8 cellular contexts compared by ENCODE assay signal in the genomic region with DNA sequence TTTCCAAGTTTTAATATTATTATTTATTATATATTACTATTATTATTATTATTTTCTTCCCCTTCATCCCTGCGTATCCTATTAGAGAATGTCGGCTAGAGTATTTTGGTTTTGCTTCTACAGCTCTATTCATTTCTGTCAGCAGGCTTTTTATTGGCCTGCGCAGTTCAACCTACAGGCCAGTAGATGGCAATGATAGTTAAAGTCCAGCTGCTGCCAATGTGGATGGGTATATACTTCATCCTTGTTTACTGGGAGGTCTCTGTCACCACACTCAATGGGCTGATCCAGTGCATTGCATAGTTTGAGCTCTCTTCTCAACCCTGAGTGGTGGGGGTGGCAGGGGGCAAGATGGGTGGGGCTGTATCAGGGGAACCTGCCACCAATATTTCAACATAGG.
DNase-seq lines count a peak whose midpoint lies in the region; ATAC-seq, FAIRE-seq and TF ChIP-seq lines count a peak whose summit lies in the region.

No MANE protein-coding gene starts in this region.

- H3K79me1 ChIP-seq in trophoblast cell (ENCODE audit: low read length): no peaks in the 10 kb centered on the region

- H2AK5ac ChIP-seq in trophoblast cell (ENCODE audit: low read length): no peak overlapping the region

- peak; percentile 53 for TF ChIP-seq CTCF in A549 (IDR thresholded peaks at IDR 0.05)
- TF ChIP-seq CTCF in brain microvascular endothelial cell (IDR thresholded peaks at IDR 0.05; ENCODE audit: low read depth, low read length, missing control alignments): peak; percentile 83

- no peak overlapping the region for H4K8ac ChIP-seq in trophoblast cell (ENCODE audit: low read depth, low read length)

- DNase-seq in A549 (ENCODE audit: low read depth in 1 of 2, low spot score in 1 of 2) (peak; percentile 10 to 52), M059J (ENCODE audit: low read depth) (peak; percentile 1), brain microvascular endothelial cell (peak; percentile 26), trophoblast cell (peak; percentile 17 to 49), HUDEP-2 (lab: John Stamatoyannopoulos, UW; ENCODE audit: unreplicated experiment in 76 of 76) (no peak)
- DNase-seq in activated naive CD8-positive, alpha-beta T cell treated with anti-CD3 and anti-CD28 coated beads for 36 hours: no peak
- no peak for DNase-seq in activated CD4-positive, alpha-beta T cell treated with anti-CD3 and anti-CD28 coated beads for 1 hour

- H3K4me3 ChIP-seq in A549: no peak overlapping the region
- H3K4me3 ChIP-seq in brain microvascular endothelial cell (ENCODE audit: low read depth, low read length): no peak overlapping the region
- no peak overlapping the region for H3K4me3 ChIP-seq in trophoblast cell (ENCODE audit: low read depth, low read length)

- H2BK120ac ChIP-seq in trophoblast cell (ENCODE audit: insufficient read depth, low read length, poor library complexity): no peak overlapping the region

- H3K9me3 ChIP-seq in A549 (peaks cover 10% of the 10 kb centered on the region; the same call in 1 of the 3 replicates), trophoblast cell (ENCODE audit: insufficient read depth, low read depth, low read length) (peaks cover 6% of the 10 kb centered on the region)

- in situ Hi-C loops in brain microvascular endothelial cell (cut with HindIII; ENCODE audit: low pct_ligation_motif_present, low sequenced_read_pairs): no loop called here

- H3K9me3 Mint-ChIP-seq in activated naive CD8-positive, alpha-beta T cell treated with anti-CD3 and anti-CD28 coated beads for 36 hours: peaks cover 25% of the 10 kb centered on the region

- no peaks in the 10 kb centered on the region for H3K27me3 Mint-ChIP-seq in activated naive CD8-positive, alpha-beta T cell treated with anti-CD3 and anti-CD28 coated beads for 36 hours

- H2AFZ ChIP-seq in trophoblast cell (ENCODE audit: insufficient read depth, low read length, poor library complexity): no peak overlapping the region

- no peak overlapping the region for H3K27ac Mint-ChIP-seq in activated naive CD8-positive, alpha-beta T cell treated with anti-CD3 and anti-CD28 coated beads for 36 hours

- H3K36me3 ChIP-seq in brain microvascular endothelial cell (replicated peaks): no peaks in the 10 kb centered on the region
- peaks cover 5% of the 10 kb centered on the region in 2 experiments for H3K36me3 ChIP-seq in trophoblast cell (ENCODE audit: control insufficient read depth in 1 of 2, insufficient read depth in 2 of 2, low read length in 2 of 2)

- H3K23ac ChIP-seq in trophoblast cell (ENCODE audit: low read length): no peak overlapping the region

- H4K12ac ChIP-seq in trophoblast cell (ENCODE audit: low read depth, low read length): no peak overlapping the region

- no peak overlapping the region for H3K18ac ChIP-seq in trophoblast cell (ENCODE audit: low read length)

- CTCF ChIA-PET in A549 (lab: Yijun Ruan, JAX): interaction anchor here (0.6 to 1.5 kb wide), 5 partner anchors 11 to 545 kb away, joined by 3 to 5 read pairs (median 4); no protein-coding TSS in a partner anchor

- no peaks in the 10 kb centered on the region for H3K79me2 ChIP-seq in trophoblast cell (ENCODE audit: control insufficient read depth, insufficient read depth, low read length, poor library complexity)

- no peak overlapping the region for H3K4me2 ChIP-seq in A549
- no peak overlapping the region for H3K4me2 ChIP-seq in trophoblast cell (ENCODE audit: low read length)

- peak; percentile 74 to 81 for ATAC-seq in A549
- ATAC-seq in GM18868 (IDR thresholded peaks at IDR 0.05; ENCODE audit: unreplicated experiment): peak; percentile 94

- H3K14ac ChIP-seq in trophoblast cell (ENCODE audit: low read length): no peak overlapping the region

- no peak for TF ChIP-seq POLR2A in A549 (IDR thresholded peaks at IDR 0.05; ENCODE audit: low read length)

- no peak overlapping the region for H2BK12ac ChIP-seq in trophoblast cell (ENCODE audit: low read length)

- H3K36me3 Mint-ChIP-seq in activated naive CD8-positive, alpha-beta T cell treated with anti-CD3 and anti-CD28 coated beads for 36 hours: no peaks in the 10 kb centered on the region

- H2BK5ac ChIP-seq in trophoblast cell (ENCODE audit: low read depth, low read length, poor library complexity): no peak overlapping the region

- H3K4me3 Mint-ChIP-seq in activated naive CD8-positive, alpha-beta T cell treated with anti-CD3 and anti-CD28 coated beads for 36 hours: no peak overlapping the region

- TF ChIP-seq EP300 in A549 (IDR thresholded peaks at IDR 0.05): no peak

- no peak overlapping the region for H3K9ac ChIP-seq in trophoblast cell (ENCODE audit: low read length)

- H3K27ac ChIP-seq in A549 (no peak overlapping the region), brain microvascular endothelial cell (no peak overlapping the region), trophoblast cell (ENCODE audit: low read depth, low read length) (no peak overlapping the region)

- 28% methylated on average over 3 of the region's 3 CpGs for WGBS in A549 (ENCODE audit: missing lambda C conversion rate)
- WGBS in trophoblast cell (ENCODE audit: extremely low coverage, insufficient coverage, insufficient read length): no CpG with 5 or more reads among the region's 3 CpGs

- H3K27me3 ChIP-seq in brain microvascular endothelial cell (replicated peaks) (no peaks in the 10 kb centered on the region), trophoblast cell (ENCODE audit: insufficient read depth, low read length) (no peaks in the 10 kb centered on the region)

- no peak for FAIRE-seq in A549 (lab: Jason Lieb, UNC)

- POLR2A ChIA-PET in A549 (lab: Yijun Ruan, JAX): no interaction called here

- H4K91ac ChIP-seq in trophoblast cell (ENCODE audit: low read depth, low read length): no peak overlapping the region

- no peaks in the 10 kb centered on the region for H3K4me1 Mint-ChIP-seq in activated naive CD8-positive, alpha-beta T cell treated with anti-CD3 and anti-CD28 coated beads for 36 hours

- no peak overlapping the region for H3K4ac ChIP-seq in trophoblast cell (ENCODE audit: low read depth, low read length)

- H3K4me1 ChIP-seq in A549: no peaks in the 10 kb centered on the region
- no peaks in the 10 kb centered on the region for H3K4me1 ChIP-seq in trophoblast cell (ENCODE audit: control insufficient read depth in 1 of 2, insufficient read depth in 2 of 2, low read length in 2 of 2)

- peak; percentile 67 to 71 for TF ChIP-seq RAD21 in A549 (conservative IDR thresholded peaks at IDR 0.05 in 1 of 2, IDR thresholded peaks at IDR 0.05 in 1 of 2)

TF ChIP-seq in A549, 52 proteins besides CTCF, POLR2A, EP300 and RAD21:
- TF ChIP-seq HDAC2 (IDR thresholded peaks at IDR 0.05): no peak
- TF ChIP-seq SMC3 (IDR thresholded peaks at IDR 0.05): peak; percentile 64

Comparison
In these comparisons a context has a peak if more than half of its experiments do, and no peak if none do; other contexts are left out.
1. DNase-seq: peak in A549 (2 of 2), M059J (single experiment), brain microvascular endothelial cell (single experiment) and trophoblast cell (2 of 2); none in activated naive CD8-positive, alpha-beta T cell treated with anti-CD3 and anti-CD28 coated beads for 36 hours (single experiment), HUDEP-2 (0 of 76) and activated CD4-positive, alpha-beta T cell treated with anti-CD3 and anti-CD28 coated beads for 1 hour (single experiment).